Comparison of ENCODE assay signal across 37 cellular contexts in genomic region chr2:176247859-176248258, GRCh38. TPM values are rescaled to one million over a fixed set of nuclear protein-coding genes. Genes with fewer than 3 reads are reported as not detected.
"Had no signal": no experiment of that assay in that cellular context is flagged by ENCODE, and none has a peak within 500 bp of the region (broad histone marks: within the 10 kb centered on the region; RNA-seq: fewer than 3 reads in every experiment).

No MANE protein-coding gene starts in this region.

- ATAC-seq: activated naive CD4-positive, alpha-beta T cell treated with anti-CD3 and anti-CD28 coated beads, Interleukin-2, amount 50 U/mL, for 72 hours; activated naive CD8-positive, alpha-beta T cell treated with anti-CD3 and anti-CD28 coated beads, Interleukin-2, amount 50 U/mL, for 24 hours; activated T-cell treated with anti-CD3 and anti-CD28 coated beads, Interleukin-2, amount 50 U/mL, for 4 hours; activated T-cell treated with anti-CD3 and anti-CD28 coated beads, Interleukin-2, amount 50 U/mL, for 72 hours; activated T-helper 17 cell treated with anti-CD3 and anti-CD28 coated beads, Interleukin-2, amount 50 U/mL, for 72 hours; body of pancreas had no signal

- H3K36me3 ChIP-seq: adrenal gland, ascending aorta, brain microvascular endothelial cell, breast epithelium, cardiac muscle cell had no signal

- H3K4me1 ChIP-seq: adrenal gland, ascending aorta, body of pancreas, breast epithelium had no signal

- FAIRE-seq: astrocyte, bronchial epithelial cell had no signal

- DNase-seq: activated effector memory CD4-positive, alpha-beta T cell treated with anti-CD3 and anti-CD28 coated beads, Interleukin-2, amount 50 U/mL, for 16 hours; activated effector memory CD4-positive, alpha-beta T cell treated with Interleukin-2 at 50 U/mL for 16 hours; activated gamma-delta T cell; activated gamma-delta T cell treated with Interleukin-2 at 50 U/mL for 16 hours; activated naive CD4-positive, alpha-beta T cell; activated naive CD4-positive, alpha-beta T cell treated with anti-CD3 and anti-CD28 coated beads for 36 hours; activated naive CD4-positive, alpha-beta T cell treated with anti-CD3 and anti-CD28 coated beads, Interleukin-2, amount 10 ng/mL, durations not matched to agents 7 days and 5 days; activated naive CD4-positive, alpha-beta T cell treated with anti-CD3 and anti-CD28 coated beads, Interleukin-2, amount 50 U/mL, for 16 hours; activated naive CD4-positive, alpha-beta T cell treated with Interleukin-2 at 50 U/mL for 16 hours; activated naive CD8-positive, alpha-beta T cell treated with anti-CD3 and anti-CD28 coated beads for 36 hours; activated naive CD8-positive, alpha-beta T cell treated with anti-CD3 and anti-CD28 coated beads, Interleukin-2, amount 10 ng/mL, durations not matched to agents 7 days and 5 days; activated naive CD8-positive, alpha-beta T cell treated with anti-CD3 and anti-CD28 coated beads, Interleukin-2, amount 50 U/mL, for 24 hours; activated T-cell treated with anti-CD3 and anti-CD28 coated beads, Interleukin-2, amount 50 U/mL, for 1 hour; activated T-cell treated with anti-CD3 and anti-CD28 coated beads, Interleukin-2, amount 50 U/mL, for 24 hours; activated T-cell treated with anti-CD3 and anti-CD28 coated beads, Interleukin-2, amount 50 U/mL, for 4 hours; activated T-cell treated with anti-CD3 and anti-CD28 coated beads, Interleukin-2, amount 50 U/mL, for 48 hours; activated T-cell treated with anti-CD3 and anti-CD28 coated beads, Interleukin-2, amount 50 U/mL, for 72 hours; adrenal gland; amygdala; anterior cingulate cortex; aorta; body of pancreas; brain microvascular endothelial cell; caudate nucleus; central memory CD4-positive, alpha-beta T cell; cerebellar nuclear complex had no signal

- H3K9me3 ChIP-seq: adrenal gland, ascending aorta, body of pancreas had no signal

- H3K27me3 ChIP-seq: adrenal gland, ascending aorta, body of pancreas, brain microvascular endothelial cell, breast epithelium, cardiac muscle cell had no signal

- H3K27ac ChIP-seq: adrenal gland, ascending aorta, body of pancreas, brain microvascular endothelial cell, breast epithelium, cardiac muscle cell had no signal

- H3K4me3 ChIP-seq: adrenal gland, ascending aorta, body of pancreas, breast epithelium, cardiac muscle cell had no signal

RNA-seq across cellular contexts. Expression of gene HOXD1, which starts 59.4 kb away (rescaled TPM):
- total RNA-seq: activated naive CD4-positive, alpha-beta T cell treated with anti-CD3 and anti-CD28 coated beads for 36 hours; activated naive CD4-positive, alpha-beta T cell treated with anti-CD3 and anti-CD28 coated beads, Interleukin-2, amount 50 U/mL, for 72 hours; activated naive CD8-positive, alpha-beta T cell treated with anti-CD3 and anti-CD28 coated beads for 36 hours; activated naive CD8-positive, alpha-beta T cell treated with anti-CD3 and anti-CD28 coated beads, Interleukin-2, amount 10 ng/mL, durations not matched to agents 7 days and 5 days; activated T-cell treated with anti-CD3 and anti-CD28 coated beads, Interleukin-2, amount 50 U/mL, for 4 hours; activated T-cell treated with anti-CD3 and anti-CD28 coated beads, Interleukin-2, amount 50 U/mL, for 72 hours; activated T-helper 1 cell treated with anti-CD3 and anti-CD28 coated beads, Interleukin-12 subunit alpha, Interleukin-12 subunit beta, Interleukin-2, Interleukin-4 antibody, amounts not matched to agents 30 ng/mL and 10 ng/mL and 1 ng/mL, durations not matched to agents 14 hours and 24 hours and 36 hours; activated T-helper 17 cell treated with anti-CD3 and anti-CD28 coated beads, Interleukin-2, amount 50 U/mL, for 72 hours; activated T-helper 2 cell treated with anti-CD3 and anti-CD28 coated beads, Interferon-gamma antibody, Interleukin-2, Interleukin-4, amounts not matched to agents 10 μg/mL and 5 μg/mL and 100 μg/mL, durations not matched to agents 14 hours and 24 hours and 36 hours; astrocyte; bronchial epithelial cell; cardiac muscle cell; cerebellum; chondrocyte had no signal
- polyA plus RNA-seq: cardiac muscle cell had no signal
